ENCODE assay signal across 1 cellular context in genomic region chr17:37488009-37488604, GRCh38.
TF ChIP-seq lines count a peak whose summit lies in the region.

No MANE protein-coding gene starts in this region.

TF ChIP-seq in HEK293, 187 proteins besides CTCF, POLR2A, EP300 and RAD21 (continued from another document and continues in another):
- TF ChIP-seq, protein P1, sequence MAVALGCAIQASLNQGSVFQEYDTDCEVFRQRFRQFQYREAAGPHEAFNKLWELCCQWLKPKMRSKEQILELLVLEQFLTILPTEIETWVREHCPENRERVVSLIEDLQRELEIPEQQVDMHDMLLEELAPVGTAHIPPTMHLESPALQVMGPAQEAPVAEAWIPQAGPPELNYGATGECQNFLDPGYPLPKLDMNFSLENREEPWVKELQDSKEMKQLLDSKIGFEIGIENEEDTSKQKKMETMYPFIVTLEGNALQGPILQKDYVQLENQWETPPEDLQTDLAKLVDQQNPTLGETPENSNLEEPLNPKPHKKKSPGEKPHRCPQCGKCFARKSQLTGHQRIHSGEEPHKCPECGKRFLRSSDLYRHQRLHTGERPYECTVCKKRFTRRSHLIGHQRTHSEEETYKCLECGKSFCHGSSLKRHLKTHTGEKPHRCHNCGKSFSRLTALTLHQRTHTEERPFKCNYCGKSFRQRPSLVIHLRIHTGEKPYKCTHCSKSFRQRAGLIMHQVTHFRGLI (tag by site-specific recombination; IDR thresholded peaks at IDR 0.05), result no peak
- TF ChIP-seq, protein P2, sequence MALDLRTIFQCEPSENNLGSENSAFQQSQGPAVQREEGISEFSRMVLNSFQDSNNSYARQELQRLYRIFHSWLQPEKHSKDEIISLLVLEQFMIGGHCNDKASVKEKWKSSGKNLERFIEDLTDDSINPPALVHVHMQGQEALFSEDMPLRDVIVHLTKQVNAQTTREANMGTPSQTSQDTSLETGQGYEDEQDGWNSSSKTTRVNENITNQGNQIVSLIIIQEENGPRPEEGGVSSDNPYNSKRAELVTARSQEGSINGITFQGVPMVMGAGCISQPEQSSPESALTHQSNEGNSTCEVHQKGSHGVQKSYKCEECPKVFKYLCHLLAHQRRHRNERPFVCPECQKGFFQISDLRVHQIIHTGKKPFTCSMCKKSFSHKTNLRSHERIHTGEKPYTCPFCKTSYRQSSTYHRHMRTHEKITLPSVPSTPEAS (tag by site-specific recombination; IDR thresholded peaks at IDR 0.05), result peak; percentile 46; the same call in 1 of the 2 replicates
- TF ChIP-seq BCL11B (tag by site-specific recombination; IDR thresholded peaks at IDR 0.05; ENCODE audit: low read depth) (peak; percentile 55; the same call in 1 of the 2 replicates), ZNF214 (tag by site-specific recombination; IDR thresholded peaks at IDR 0.05; ENCODE audit: borderline replicate concordance) (no peak), ZXDB (tag by site-specific recombination; IDR thresholded peaks at IDR 0.05) (peak; percentile 26), ZFP41 (tag by site-specific recombination; IDR thresholded peaks at IDR 0.05; ENCODE audit: borderline replicate concordance) (no peak), HOXC10 (CRISPR knock-in tag; IDR thresholded peaks at IDR 0.05) (no peak), IKZF3 (tag by site-specific recombination; IDR thresholded peaks at IDR 0.05) (peak; percentile 87), ZNF768 (tag by site-specific recombination; IDR thresholded peaks at IDR 0.05) (no peak), SP7 (tag by site-specific recombination; IDR thresholded peaks at IDR 0.05) (peak; percentile 94), SP3 (tag by site-specific recombination; IDR thresholded peaks at IDR 0.05) (0 out of 2 replicates have a peak, but pooled peaks have one; percentile 8), ZNF138 (tag by site-specific recombination; IDR thresholded peaks at IDR 0.05; ENCODE audit: borderline replicate concordance) (no peak), KLF9 (tag by site-specific recombination; IDR thresholded peaks at IDR 0.05; ENCODE audit: low read depth) (no peak), ZNF19 (tag by site-specific recombination; IDR thresholded peaks at IDR 0.05; ENCODE audit: low read depth) (no peak), ZNF558 (tag by site-specific recombination; IDR thresholded peaks at IDR 0.05) (peak; percentile 72), ZBTB49 (tag by site-specific recombination; IDR thresholded peaks at IDR 0.05; ENCODE audit: low read depth) (no peak), ZNF398 (tag by site-specific recombination; IDR thresholded peaks at IDR 0.05) (peak; percentile 75), ZBTB17 (tag by site-specific recombination; IDR thresholded peaks at IDR 0.05) (peak; percentile 89), HIC1 (tag by site-specific recombination; IDR thresholded peaks at IDR 0.05) (no peak), ELK4 (IDR thresholded peaks at IDR 0.05; ENCODE audit: borderline replicate concordance, low read depth, low read length) (no peak), ZBTB21 (tag by site-specific recombination; IDR thresholded peaks at IDR 0.05) (peak; percentile 99), ZNF548 (tag by site-specific recombination; IDR thresholded peaks at IDR 0.05) (no peak), ZBTB8A (tag by site-specific recombination; IDR thresholded peaks at IDR 0.05) (peak; percentile 71), ZBTB10 (tag by site-specific recombination; IDR thresholded peaks at IDR 0.05) (peak; percentile 43; the same call in 1 of the 2 replicates), ZSCAN23 (tag by site-specific recombination; IDR thresholded peaks at IDR 0.05) (peak; percentile 73; the same call in 1 of the 2 replicates), ZNF184 (tag by site-specific recombination; IDR thresholded peaks at IDR 0.05) (no peak), YY2 (tag by site-specific recombination; IDR thresholded peaks at IDR 0.05) (no peak), ZBTB20 (tag by site-specific recombination; IDR thresholded peaks at IDR 0.05) (peak; percentile 70), TRIM28 (IDR thresholded peaks at IDR 0.05; ENCODE audit: borderline replicate concordance, low read length) (peak; percentile 95; the same call in 1 of the 2 replicates), ZNF174 (tag by site-specific recombination; IDR thresholded peaks at IDR 0.05) (no peak), ZNF146 (tag by site-specific recombination; IDR thresholded peaks at IDR 0.05) (0 out of 2 replicates have a peak, but pooled peaks have one; percentile 3), ZNF324 (tag by site-specific recombination; IDR thresholded peaks at IDR 0.05) (peak; percentile 56; the same call in 1 of the 2 replicates), ZNF76 (tag by site-specific recombination; IDR thresholded peaks at IDR 0.05; ENCODE audit: borderline replicate concordance, low read depth) (peak; percentile 64; the same call in 1 of the 2 replicates), ZNF133 (tag by site-specific recombination; IDR thresholded peaks at IDR 0.05) (no peak), ZFP37 (tag by site-specific recombination; IDR thresholded peaks at IDR 0.05) (no peak), WT1 (tag by site-specific recombination; IDR thresholded peaks at IDR 0.05) (peak; percentile 95), ZFP69B (tag by site-specific recombination; IDR thresholded peaks at IDR 0.05) (peak; percentile 70; the same call in 1 of the 2 replicates), SCRT2 (tag by site-specific recombination; IDR thresholded peaks at IDR 0.05) (peak; percentile 60), OVOL3 (tag by site-specific recombination; IDR thresholded peaks at IDR 0.05) (peak; percentile 63; the same call in 1 of the 2 replicates), ZNF211 (tag by site-specific recombination; IDR thresholded peaks at IDR 0.05; ENCODE audit: low read depth) (no peak), ZNF747 (tag by site-specific recombination; IDR thresholded peaks at IDR 0.05) (no peak), ZNF423 (tag by site-specific recombination; IDR thresholded peaks at IDR 0.05) (no peak), ZBTB44 (tag by site-specific recombination; IDR thresholded peaks at IDR 0.05) (peak; percentile 89), PRDM1 (tag by site-specific recombination; IDR thresholded peaks at IDR 0.05) (peak; percentile 78; the same call in 1 of the 2 replicates), ZNF366 (tag by site-specific recombination; conservative IDR thresholded peaks at IDR 0.05) (peak; percentile 67)
- TF ChIP-seq, protein P3, sequence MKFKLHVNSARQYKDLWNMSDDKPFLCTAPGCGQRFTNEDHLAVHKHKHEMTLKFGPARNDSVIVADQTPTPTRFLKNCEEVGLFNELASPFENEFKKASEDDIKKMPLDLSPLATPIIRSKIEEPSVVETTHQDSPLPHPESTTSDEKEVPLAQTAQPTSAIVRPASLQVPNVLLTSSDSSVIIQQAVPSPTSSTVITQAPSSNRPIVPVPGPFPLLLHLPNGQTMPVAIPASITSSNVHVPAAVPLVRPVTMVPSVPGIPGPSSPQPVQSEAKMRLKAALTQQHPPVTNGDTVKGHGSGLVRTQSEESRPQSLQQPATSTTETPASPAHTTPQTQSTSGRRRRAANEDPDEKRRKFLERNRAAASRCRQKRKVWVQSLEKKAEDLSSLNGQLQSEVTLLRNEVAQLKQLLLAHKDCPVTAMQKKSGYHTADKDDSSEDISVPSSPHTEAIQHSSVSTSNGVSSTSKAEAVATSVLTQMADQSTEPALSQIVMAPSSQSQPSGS (tag by site-specific recombination; IDR thresholded peaks at IDR 0.05; ENCODE audit: low read depth), result peak; percentile 97
- TF ChIP-seq, protein P4, sequence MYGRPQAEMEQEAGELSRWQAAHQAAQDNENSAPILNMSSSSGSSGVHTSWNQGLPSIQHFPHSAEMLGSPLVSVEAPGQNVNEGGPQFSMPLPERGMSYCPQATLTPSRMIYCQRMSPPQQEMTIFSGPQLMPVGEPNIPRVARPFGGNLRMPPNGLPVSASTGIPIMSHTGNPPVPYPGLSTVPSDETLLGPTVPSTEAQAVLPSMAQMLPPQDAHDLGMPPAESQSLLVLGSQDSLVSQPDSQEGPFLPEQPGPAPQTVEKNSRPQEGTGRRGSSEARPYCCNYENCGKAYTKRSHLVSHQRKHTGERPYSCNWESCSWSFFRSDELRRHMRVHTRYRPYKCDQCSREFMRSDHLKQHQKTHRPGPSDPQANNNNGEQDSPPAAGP (tag by site-specific recombination; IDR thresholded peaks at IDR 0.05), result peak; percentile 96
